27 cellular contexts compared by ENCODE assay signal in genomic region chr5:55110156-55110680, GRCh38. TPM values are rescaled to one million over a fixed set of nuclear protein-coding genes. Genes with fewer than 3 reads are reported as not detected.
DNase-seq lines count a peak whose midpoint lies in the region; ATAC-seq and TF ChIP-seq lines count a peak whose summit lies in the region.
"Had no signal": no experiment of that assay in that cellular context is flagged by ENCODE, and none has a peak within 500 bp of the region (broad histone marks: within the 10 kb centered on the region; RNA-seq: fewer than 3 reads in every experiment).

No MANE protein-coding gene starts in this region.

- H3K9me3 ChIP-seq in endodermal cell (ENCODE audit: control insufficient read depth, low read length) (no peaks in the 10 kb centered on the region), neural cell (ENCODE audit: low read length) (no peaks in the 10 kb centered on the region), stomach (no peaks in the 10 kb centered on the region), suprapubic skin (no peaks in the 10 kb centered on the region)
- H3K9me3 ChIP-seq: SJSA1 had no signal

- H3K27me3 Mint-ChIP-seq in WTC11 (ENCODE audit: low read depth) (no peaks in the 10 kb centered on the region; the same call in none of the 2 replicates), endodermal cell (ENCODE audit: insufficient read depth) (peaks cover 7% of the 10 kb centered on the region)
- H3K27me3 Mint-ChIP-seq: CD4-positive, alpha-beta memory T cell had no signal

- H3K9me2 ChIP-seq in neural cell (ENCODE audit: insufficient read depth, low read length), result no peaks in the 10 kb centered on the region

- TF ChIP-seq POLR2A in stomach (IDR thresholded peaks at IDR 0.05), result no peak
- TF ChIP-seq POLR2A in suprapubic skin (IDR thresholded peaks at IDR 0.05), result no peak

- peak overlapping the region; percentile 71 for H3K4me2 ChIP-seq in neural cell (ENCODE audit: low read length)

- H3K4me3 Mint-ChIP-seq in WTC11 (no peak overlapping the region), endodermal cell (no peak overlapping the region)

- intact Hi-C loops in stomach (cut with DNase I; ENCODE audit: low total_unique reads), result no loop called here

- H3K4me3 ChIP-seq in endodermal cell (ENCODE audit: low read length) (no peak overlapping the region), neural cell (ENCODE audit: low read length) (peak overlapping the region; percentile 41), stomach (no peak overlapping the region), suprapubic skin (no peak overlapping the region)
- H3K4me3 ChIP-seq: GM23248, SJSA1 had no signal

- CTCF ChIA-PET in WTC11 (lab: Charles Lee), result no interaction called here

- no peaks in the 10 kb centered on the region for H4K20me1 ChIP-seq in neural cell (ENCODE audit: insufficient read depth)

- WGBS in endodermal cell (ENCODE audit: insufficient coverage in 1 of 2, insufficient read length in 1 of 2), 2 experiments, result 91 to 96% methylated on average over 4 of the region's 4 CpGs
- 73 to 90% (median 88%) methylated on average over 4 of the region's 4 CpGs for WGBS in stomach, 5 donors
- 72% methylated on average over 4 of the region's 4 CpGs for WGBS in suprapubic skin

- H3K27me3 ChIP-seq in endodermal cell (ENCODE audit: control insufficient read depth, insufficient read depth, low read length, poor library complexity, severe bottlenecking), result no peaks in the 10 kb centered on the region
- no peaks in the 10 kb centered on the region for H3K27me3 ChIP-seq in neural cell (ENCODE audit: insufficient read depth, low read depth, low read length)
- no peaks in the 10 kb centered on the region for H3K27me3 ChIP-seq in stomach
- peaks cover 4% of the 10 kb centered on the region for H3K27me3 ChIP-seq in suprapubic skin
- H3K27me3 ChIP-seq: SJSA1 had no signal

- peaks cover 7% of the 10 kb centered on the region for H3K9me3 Mint-ChIP-seq in WTC11
- H3K9me3 Mint-ChIP-seq in endodermal cell, result no peaks in the 10 kb centered on the region
- H3K9me3 Mint-ChIP-seq: CD4-positive, alpha-beta memory T cell had no signal

- no peaks in the 10 kb centered on the region for H3K4me1 ChIP-seq in endodermal cell (ENCODE audit: control insufficient read depth, insufficient read depth, low read length)
- no peaks in the 10 kb centered on the region for H3K4me1 ChIP-seq in stomach
- H3K4me1 ChIP-seq in suprapubic skin, result no peaks in the 10 kb centered on the region
- H3K4me1 ChIP-seq: SJSA1 had no signal

- H2AFZ ChIP-seq in neural cell (ENCODE audit: low read depth, low read length), result peak overlapping the region; percentile 60
- H2AFZ ChIP-seq: GM23248 had no signal

- TF ChIP-seq EP300 in neural cell (conservative IDR thresholded peaks at IDR 0.05; ENCODE audit: poor library complexity, severe bottlenecking), result peak; percentile 94
- TF ChIP-seq EP300 in stomach (IDR thresholded peaks at IDR 0.05), result no peak
- no peak for TF ChIP-seq EP300 in suprapubic skin (IDR thresholded peaks at IDR 0.05)

- ATAC-seq in WTC11 (no peak), GM18520 (IDR thresholded peaks at IDR 0.05; ENCODE audit: unreplicated experiment) (no peak)

- H3K27ac Mint-ChIP-seq in WTC11, result peak overlapping the region; percentile 5; the same call in 1 of the 2 replicates
- peak overlapping the region; percentile 50 for H3K27ac Mint-ChIP-seq in endodermal cell

- H3K4me1 Mint-ChIP-seq in WTC11 (peaks cover 10% of the 10 kb centered on the region), endodermal cell (peaks cover 13% of the 10 kb centered on the region)

- H3K27ac ChIP-seq in endodermal cell (ENCODE audit: low read depth, low read length), result no peak overlapping the region
- H3K27ac ChIP-seq in neural cell (ENCODE audit: low read length), result peak overlapping the region; percentile 99
- no peak overlapping the region for H3K27ac ChIP-seq in stomach
- no peak overlapping the region for H3K27ac ChIP-seq in suprapubic skin
- H3K27ac ChIP-seq: GM23248, SJSA1 had no signal

- no peak overlapping the region for H3K9ac ChIP-seq in endodermal cell (ENCODE audit: extremely low read depth, low read length, poor library complexity, severe bottlenecking)
- H3K9ac ChIP-seq in neural cell (ENCODE audit: low read length), result peak overlapping the region; percentile 63
- H3K9ac ChIP-seq: GM23248 had no signal

- TF ChIP-seq CTCF in WTC11 (IDR thresholded peaks at IDR 0.05) (no peak), endodermal cell (conservative IDR thresholded peaks at IDR 0.05) (no peak), neural cell (IDR thresholded peaks at IDR 0.05; ENCODE audit: poor library complexity, severe bottlenecking) (peak; percentile 16), stomach (IDR thresholded peaks at IDR 0.05) (no peak), suprapubic skin (IDR thresholded peaks at IDR 0.05) (no peak)

- no peaks in the 10 kb centered on the region for H3K36me3 ChIP-seq in endodermal cell (ENCODE audit: control insufficient read depth, insufficient read depth, low read length)
- no peaks in the 10 kb centered on the region for H3K36me3 ChIP-seq in neural cell (ENCODE audit: insufficient read depth, low read length)
- no peaks in the 10 kb centered on the region for H3K36me3 ChIP-seq in stomach
- no peaks in the 10 kb centered on the region for H3K36me3 ChIP-seq in suprapubic skin
- H3K36me3 ChIP-seq: SJSA1 had no signal

- peaks cover 5% of the 10 kb centered on the region for H3F3A ChIP-seq in neural cell (ENCODE audit: insufficient read depth, low read length, poor library complexity, severe bottlenecking)

- no peaks in the 10 kb centered on the region for H3K79me2 ChIP-seq in neural cell (replicated peaks; ENCODE audit: insufficient read depth, low read length)

- TF ChIP-seq RAD21 in neural cell (conservative IDR thresholded peaks at IDR 0.05), result peak; percentile 39

- DNase-seq in WTC11 (ENCODE audit: low spot score), result no peak
- DNase-seq in endodermal cell, result no peak
- DNase-seq in stomach, result no peak
- no peak for DNase-seq in H4 (ENCODE audit: low spot score)
- DNase-seq in suprapubic skin (ENCODE audit: low spot score in 2 of 2), result no peak
- DNase-seq: C1 segment of cervical spinal cord; CD4-positive, alpha-beta memory T cell; COR-L47; DMS53; GM23248; Karpas-422; NCI-H1092; NCI-H1417 treated with DMSO at 0.1 percent for 48 hours; NCI-H1694 treated with DMSO at 0.1 percent for 48 hours; NCI-H2081 treated with DMSO at 0.1 percent for 48 hours; NCI-H2171; NCI-H226; NCI-H510A; NCI-H69; Right ventricle myocardium superior; RPMI8226 had no signal

- POLR2A ChIA-PET in WTC11 (lab: Charles Lee), result no interaction called here

- H3K36me3 Mint-ChIP-seq in WTC11, result no peaks in the 10 kb centered on the region
- H3K36me3 Mint-ChIP-seq in endodermal cell (ENCODE audit: low read depth), result no peaks in the 10 kb centered on the region

TF ChIP-seq in WTC11, 78 proteins besides CTCF, POLR2A, EP300 and RAD21 (continues in another document):
- TF ChIP-seq ZNF263 (CRISPR knock-in tag; IDR thresholded peaks at IDR 0.05; ENCODE audit: low read depth) (no peak), ESRRA (CRISPR knock-in tag; IDR thresholded peaks at IDR 0.05; ENCODE audit: borderline replicate concordance) (no peak), ZNF671 (CRISPR knock-in tag; IDR thresholded peaks at IDR 0.05) (no peak)
- TF ChIP-seq, protein P1, sequence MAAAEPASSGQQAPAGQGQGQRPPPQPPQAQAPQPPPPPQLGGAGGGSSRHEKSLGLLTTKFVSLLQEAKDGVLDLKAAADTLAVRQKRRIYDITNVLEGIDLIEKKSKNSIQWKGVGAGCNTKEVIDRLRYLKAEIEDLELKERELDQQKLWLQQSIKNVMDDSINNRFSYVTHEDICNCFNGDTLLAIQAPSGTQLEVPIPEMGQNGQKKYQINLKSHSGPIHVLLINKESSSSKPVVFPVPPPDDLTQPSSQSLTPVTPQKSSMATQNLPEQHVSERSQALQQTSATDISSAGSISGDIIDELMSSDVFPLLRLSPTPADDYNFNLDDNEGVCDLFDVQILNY (CRISPR knock-in tag; IDR thresholded peaks at IDR 0.05), result no peak

RNA-seq across cellular contexts. Expression of gene GZMA, which starts 7.8 kb away (rescaled TPM):
- total RNA-seq in WTC11 (2021), result not detected in 3 replicates
- under 1 TPM in 1 of 2 donors, not detected in 1; 0.31 TPM for total RNA-seq in endodermal cell
- not detected for polyA plus RNA-seq in endodermal cell (2013, experiment 1 of 2)
- not detected for polyA plus RNA-seq in endodermal cell (2013, experiment 2 of 2)
- not detected in 2 replicates for polyA plus RNA-seq in neural cell
- polyA minus RNA-seq in neural cell, result not detected in 2 replicates
- 1 to 10 TPM in 3 of 5 donors, not detected in 2; 1.8 to 9.9 (median 4.2) TPM for total RNA-seq in stomach
- 1 to 10 TPM; 1.8 to 5.5 (median 3.4) TPM for polyA plus RNA-seq in stomach
- not detected in 2 replicates for total RNA-seq in H4 (2014; rRNA removed; shearing (Covaris generic))
- total RNA-seq in suprapubic skin, result not detected
- total RNA-seq: A673, G401, GM23248, HT-29, SJSA1 had no signal
- polyA plus RNA-seq: GM23248 had no signal

RNA-seq across cellular contexts. Expression of gene GPX8, which starts 49.8 kb away (rescaled TPM):
- total RNA-seq in WTC11 (2021) (30.6 to 39.2 TPM (median 33.7 TPM) in 3 replicates), endodermal cell (10 to 100 TPM; 47.9 to 68.9 TPM), stomach (10 to 100 TPM in 1 of 5 donors, 1 to 10 TPM in 2, under 1 TPM in 1, not detected in 1; 0.89 to 26.1 (median 1.6) TPM), suprapubic skin (1 to 10 TPM; 5.1 to 7.9 (median 5.8) TPM)
- 64.2 TPM for polyA plus RNA-seq in endodermal cell (2013, experiment 1 of 2)
- 58.5 TPM for polyA plus RNA-seq in endodermal cell (2013, experiment 2 of 2)
- polyA plus RNA-seq in neural cell (0.20 and 1.2 TPM in 2 replicates), stomach (10 to 100 TPM in 1 of 3 donors, 1 to 10 TPM in 2; 4.3 to 11.5 (median 8.0) TPM)
- polyA minus RNA-seq in neural cell, result 1.5 and 2.9 TPM in 2 replicates
- total RNA-seq in H4 (2014; rRNA removed; shearing (Covaris generic)), result 129 and 152 TPM in 2 replicates
- total RNA-seq: CD4-positive, alpha-beta memory T cell had no signal
- polyA plus RNA-seq: CD4-positive, alpha-beta memory T cell had no signal
